In genomic region chr4:77631276-77631675, GRCh38 we compare ENCODE assay signal across 21 cellular contexts. TPM values are rescaled to one million over a fixed set of nuclear protein-coding genes. Genes with fewer than 3 reads are reported as not detected.
"Had no signal": no experiment of that assay in that cellular context is flagged by ENCODE, and none has a peak within 500 bp of the region (broad histone marks: within the 10 kb centered on the region; RNA-seq: fewer than 3 reads in every experiment).

No MANE protein-coding gene starts in this region.

- H3K4me1 ChIP-seq: heart left ventricle, left lung, right atrium auricular region, uterus had no signal

- H3K27me3 ChIP-seq: heart left ventricle, left lung, neutrophil, right atrium auricular region, uterus had no signal

- H3K9me3 ChIP-seq: heart left ventricle, left lung, neutrophil, right atrium auricular region, uterus had no signal

- H3K36me3 ChIP-seq: heart left ventricle, left lung, neutrophil, right atrium auricular region, uterus had no signal

- H3K4me2 ChIP-seq: smooth muscle cell had no signal

- H3K27ac ChIP-seq: heart left ventricle, left lung, neutrophil, right atrium auricular region, uterus had no signal

- ATAC-seq: esophagus mucosa; heart left ventricle; left lung; naive thymus-derived CD4-positive, alpha-beta T cell had no signal

- DNase-seq: effector memory CD4-positive, alpha-beta T cell; heart left ventricle; hypothalamus; kidney glomerular epithelial cell; left lung; mesenchymal stem cell; midbrain; naive thymus-derived CD4-positive, alpha-beta T cell; nephron progenitor cell; stimulated activated CD4-positive, alpha-beta T cell treated with anti-CD3 and anti-CD28 coated beads, Interleukin-2, amount 100 ng/mL, for 48 hours; stimulated activated naive CD4-positive, alpha-beta T cell treated with Interleukin-2 at 50 U/mL for 16 hours; uterus had no signal

- H3K4me3 ChIP-seq: heart left ventricle, left lung, lung, right atrium auricular region, smooth muscle cell, uterus had no signal

RNA-seq across cellular contexts. Expression of gene CXCL13, which starts 25.7 kb away (rescaled TPM):
- total RNA-seq: fibroblast of lung, frontal cortex, glomerular endothelial cell, osteoblast, right atrium auricular region, smooth muscle cell had no signal
- polyA plus RNA-seq: fibroblast of lung; heart left ventricle; naive thymus-derived CD4-positive, alpha-beta T cell; smooth muscle cell had no signal
